In genomic region chr15:78060232-78060631, GRCh38 we compare ENCODE assay signal across 1 cellular context.
TF ChIP-seq lines count a peak whose summit lies in the region.

No MANE protein-coding gene starts in this region.

TF ChIP-seq in IMR-90, 13 proteins besides CTCF, POLR2A, EP300 and RAD21 (continued from another document):
- TF ChIP-seq ELK1 (IDR thresholded peaks at IDR 0.05; ENCODE audit: borderline replicate concordance, low read depth, low read length) (no peak), MAFK (IDR thresholded peaks at IDR 0.05; ENCODE audit: low read depth, low read length) (no peak), SMC3 (IDR thresholded peaks at IDR 0.05; ENCODE audit: low read depth, low read length) (no peak), CEBPB (IDR thresholded peaks at IDR 0.05; ENCODE audit: low read depth, low read length) (no peak), NFE2L2 (IDR thresholded peaks at IDR 0.05; ENCODE audit: low read depth, low read length) (no peak), CHD1 (IDR thresholded peaks at IDR 0.05; ENCODE audit: low read depth, low read length) (no peak), RFX5 (IDR thresholded peaks at IDR 0.05; ENCODE audit: low read depth, low read length) (no peak), BHLHE40 (IDR thresholded peaks at IDR 0.05; ENCODE audit: low read depth, low read length) (no peak), MXI1 (IDR thresholded peaks at IDR 0.05; ENCODE audit: borderline replicate concordance, low read depth, low read length) (no peak)
